10 cellular contexts compared by ENCODE assay signal in the genomic region with DNA sequence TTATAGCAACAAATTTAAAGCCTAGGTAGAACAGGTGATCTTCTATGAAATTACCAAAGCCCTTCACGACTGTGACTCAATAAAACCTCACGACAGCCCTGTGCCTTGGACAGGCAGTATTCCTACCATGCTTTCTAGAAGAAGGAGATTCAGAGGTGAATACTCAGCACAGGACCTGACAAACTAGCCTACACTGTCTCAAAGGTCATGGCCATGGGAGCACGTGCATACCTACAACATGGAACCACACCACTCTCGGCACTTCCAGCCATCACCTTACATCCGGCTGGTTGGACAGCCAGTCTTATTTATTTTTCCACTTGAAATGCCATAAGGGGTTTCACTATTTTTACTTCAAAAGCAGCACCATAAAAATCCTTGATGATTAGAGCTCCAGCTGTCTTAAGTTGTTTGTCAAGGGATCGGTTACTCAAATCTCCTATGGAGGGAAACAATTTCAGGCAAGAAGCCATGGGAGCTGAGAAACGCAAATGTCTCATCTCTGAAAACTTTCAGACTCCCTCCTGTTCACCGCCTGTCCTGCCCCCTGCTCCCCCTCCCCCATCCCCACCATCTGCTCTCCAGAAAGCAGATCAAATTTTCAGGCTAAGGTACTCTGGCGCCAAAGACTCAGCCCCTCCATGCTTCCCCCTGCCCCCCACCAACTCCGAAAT. TPM values are rescaled to one million over a fixed set of nuclear protein-coding genes. Genes with fewer than 3 reads are reported as not detected.
DNase-seq lines count a peak whose midpoint lies in the region; ATAC-seq, FAIRE-seq and TF ChIP-seq lines count a peak whose summit lies in the region.
"Had no signal": no experiment of that assay in that cellular context is flagged by ENCODE, and none has a peak within 500 bp of the region (broad histone marks: within the 10 kb centered on the region; RNA-seq: fewer than 3 reads in every experiment).

No MANE protein-coding gene starts in this region.

- H3K9me3 ChIP-seq in heart left ventricle, result no peaks in the 10 kb centered on the region
- H3K9me3 ChIP-seq: ascending aorta had no signal

- WGBS in heart left ventricle, 4 donors, result 58 to 81% (median 78%) methylated on average over 10 of the region's 10 CpGs

- intact Hi-C loops in heart left ventricle (cut with DNase I), result no loop called here

- TF ChIP-seq POLR2A in heart left ventricle (IDR thresholded peaks at IDR 0.05), result no peak
- TF ChIP-seq POLR2A in H54 (IDR thresholded peaks at IDR 0.05; ENCODE audit: low read depth, low read length), result no peak

- no peaks in the 10 kb centered on the region for H3K27me3 ChIP-seq in heart left ventricle
- H3K27me3 ChIP-seq: ascending aorta had no signal

- ATAC-seq in heart left ventricle, result no peak
- no peak for ATAC-seq in HG03175 (IDR thresholded peaks at IDR 0.05; ENCODE audit: unreplicated experiment)

- DNase-seq in GM04504 (ENCODE audit: low read depth), result peak; percentile 68
- peak; percentile 99 for DNase-seq in NCI-H524 treated with DMSO at 0.1 percent for 48 hours (lab: John Stamatoyannopoulos, UW)
- DNase-seq in fibroblast of the conjunctiva (ENCODE audit: low read depth), result peak; percentile 75
- peak; percentile 65 for DNase-seq in skeletal muscle cell (ENCODE audit: low read depth)
- no peak for DNase-seq in heart left ventricle
- no peak for DNase-seq in activated naive CD4-positive, alpha-beta T cell (lab: John Stamatoyannopoulos, UW)
- DNase-seq in H54 (ENCODE audit: insufficient read length, low spot score), result no peak

- peaks cover 0 to 72% (median 38%) of the 10 kb centered on the region in 12 donors for H3K4me1 ChIP-seq in heart left ventricle
- H3K4me1 ChIP-seq: ascending aorta had no signal

- no peak for TF ChIP-seq CTCF in heart left ventricle (IDR thresholded peaks at IDR 0.05)

- peaks cover 0 to 73% (median 50%) of the 10 kb centered on the region in 9 donors for H3K36me3 ChIP-seq in heart left ventricle

- peak overlapping the region in 1 of 12 donors; percentile 82 for H3K27ac ChIP-seq in heart left ventricle
- H3K27ac ChIP-seq: ascending aorta, HL-60 had no signal

- no peak for FAIRE-seq in H54 (lab: Jason Lieb, UNC)

- H3K4me3 ChIP-seq in skeletal muscle cell (ENCODE audit: low read depth, low read length) (no peak overlapping the region), heart left ventricle (no peak overlapping the region)
- H3K4me3 ChIP-seq: ascending aorta had no signal

RNA-seq across cellular contexts. Expression of gene NNAT, which starts 4.2 kb away (rescaled TPM):
- 1 to 10 TPM in 1 of 9 donors, under 1 TPM in 3, not detected in 5; 0.24 to 4.6 (median 0.57) TPM for total RNA-seq in heart left ventricle
- 1 to 10 TPM in 1 of 2 donors, under 1 TPM in 1; 0.23 to 1.1 TPM for polyA plus RNA-seq in heart left ventricle
- total RNA-seq: ascending aorta had no signal

RNA-seq across cellular contexts. Expression of gene BLCAP, which starts 10.8 kb away (rescaled TPM):
- 10 to 100 TPM; 67.1 to 95.8 (median 81.7) TPM for total RNA-seq in heart left ventricle
- 10 to 100 TPM; 66.7 to 99.5 TPM for polyA plus RNA-seq in heart left ventricle

Comparison
In these comparisons a context has a peak if more than half of its experiments do, and no peak if none do; other contexts are left out.
1. DNase-seq: peak in GM04504 (single experiment), NCI-H524 treated with DMSO at 0.1 percent for 48 hours (single experiment), fibroblast of the conjunctiva (single experiment) and skeletal muscle cell (single experiment); none in heart left ventricle (0 of 5), activated naive CD4-positive, alpha-beta T cell (0 of 4) and H54 (single experiment).